Comparison of ENCODE assay signal across 8 cellular contexts in the genomic region with DNA sequence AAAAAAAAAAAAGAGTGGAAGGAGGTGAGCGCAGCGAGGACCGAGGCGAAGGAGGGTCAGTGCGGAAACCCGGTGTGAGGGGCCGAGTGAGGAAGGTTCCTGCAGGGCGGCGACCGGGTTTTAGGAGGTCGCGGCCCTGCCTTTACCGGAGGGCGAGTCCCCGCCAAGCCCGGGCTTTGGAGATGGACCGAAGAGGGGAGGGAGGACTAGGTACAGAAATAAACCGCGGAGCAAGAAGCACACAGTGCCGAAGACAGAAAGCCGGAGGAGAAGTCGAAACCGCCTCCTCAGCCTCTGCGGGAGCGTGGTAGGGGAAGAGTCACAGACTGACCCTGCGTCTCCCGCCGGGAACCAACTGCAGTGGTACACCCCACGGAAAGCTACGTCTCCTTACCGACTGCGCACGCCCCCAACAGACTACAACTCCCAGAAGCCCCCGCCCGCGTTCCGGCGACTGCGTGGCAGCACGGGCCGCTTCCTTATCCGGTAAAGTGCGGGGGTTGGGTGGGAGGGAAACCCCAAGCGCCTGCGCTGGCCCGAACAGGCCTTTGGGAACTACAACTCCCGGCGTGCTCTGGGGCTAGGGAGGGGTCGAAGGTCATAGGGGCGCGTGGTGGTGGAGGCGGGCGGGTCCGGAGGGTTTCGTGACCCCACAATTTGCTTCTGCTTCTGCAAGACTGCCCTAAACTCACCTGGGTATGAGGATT. TPM values are rescaled to one million over a fixed set of nuclear protein-coding genes. Genes with fewer than 3 reads are reported as not detected.
DNase-seq lines count a peak whose midpoint lies in the region; ATAC-seq and TF ChIP-seq lines count a peak whose summit lies in the region.

A gene (minus strand): TSS at position 365 of the 707 bp plus-strand sequence. CDS start 380 bp downstream, outside the sequence.

- TF ChIP-seq CTCF in psoas muscle (IDR thresholded peaks at IDR 0.05) = no peak

- H3K4me1 ChIP-seq in right cardiac atrium (ENCODE audit: control insufficient read depth, insufficient read depth, low read length) (peaks cover 3% of the 10 kb centered on the region), psoas muscle (peaks cover 4% of the 10 kb centered on the region), urinary bladder (ENCODE audit: insufficient read depth) (peaks cover 2% of the 10 kb centered on the region)

- H3K27me3 ChIP-seq in right cardiac atrium (ENCODE audit: control insufficient read depth, insufficient read depth) (no peaks in the 10 kb centered on the region), psoas muscle (ENCODE audit: insufficient read depth in 3 of 3, low read length in 2 of 3) (no peaks in the 10 kb centered on the region)

- peaks cover 0 to 28% of the 10 kb centered on the region in 2 donors for H3K36me3 ChIP-seq in psoas muscle (ENCODE audit: insufficient read depth in 1 of 2, low read depth in 1 of 2)
- no peaks in the 10 kb centered on the region for H3K36me3 ChIP-seq in urinary bladder (ENCODE audit: insufficient read depth)

- under 1% methylated on average over 55 of the region's 55 CpGs for WGBS in right cardiac atrium
- WGBS in psoas muscle, 3 donors = 0 to 1% (median 0%) methylated on average over 48 to 55 of the region's 55 CpGs
- under 1% methylated on average over 55 of the region's 55 CpGs for WGBS in urinary bladder

- no peaks in the 10 kb centered on the region for H3K9me3 ChIP-seq in right cardiac atrium (ENCODE audit: control insufficient read depth, low read length)
- H3K9me3 ChIP-seq in psoas muscle = no peaks in the 10 kb centered on the region

- ATAC-seq in GM18505 (IDR thresholded peaks at IDR 0.05; ENCODE audit: unreplicated experiment) (peak; percentile 97), HG02970 (IDR thresholded peaks at IDR 0.05; ENCODE audit: low FRiP score, unreplicated experiment) (peak; percentile 98), right cardiac atrium (peak; percentile 100), psoas muscle (peak; percentile 99 to 100 (median 100))

- intact Hi-C loops in right cardiac atrium (cut with DNase I) = no loop called here
- intact Hi-C loops in psoas muscle (cut with DNase I) = loop anchor here (5.0 to 10.0 kb wide), 2 partner anchors 360 to 428 kb away; a partner anchor contains a TSS

- H3K27ac ChIP-seq in right cardiac atrium (ENCODE audit: low read length) (peak within 1 kb of the TSS; percentile 75), psoas muscle (peak within 1 kb of the TSS; percentile 78), urinary bladder (ENCODE audit: low read depth) (peak within 1 kb of the TSS; percentile 78)

- H3K4me3 ChIP-seq in right cardiac atrium (ENCODE audit: low read length) = peak within 1 kb of the TSS; percentile 69
- peak within 1 kb of the TSS; percentile 85 for H3K4me3 ChIP-seq in psoas muscle
- peak within 1 kb of the TSS; percentile 92 for H3K4me3 ChIP-seq in urinary bladder (ENCODE audit: low read depth, low read length)

- DNase-seq in NCI-H187 treated with DMSO at 0.1 percent for 48 hours (lab: John Stamatoyannopoulos, UW) (peak; percentile 94), T-helper 2 cell (peak; percentile 90 to 98 (median 93)), anterior cingulate cortex (lab: John Stamatoyannopoulos, UW) (peak; percentile 61 to 99 (median 96)), right cardiac atrium (peak; percentile 99), psoas muscle (peak; percentile 98)

- peak; percentile 94 for TF ChIP-seq POLR2A in GM18505 (IDR thresholded peaks at IDR 0.05; ENCODE audit: borderline replicate concordance, extremely low read depth, insufficient read depth, insufficient read length)

RNA-seq across cellular contexts. Expression of the gene that starts here (rescaled TPM):
- total RNA-seq in right cardiac atrium = 1 to 10 TPM; 6.2 to 8.8 (median 6.9) TPM
- 3.1 TPM for polyA plus RNA-seq in right cardiac atrium
- 1 to 10 TPM; 4.4 to 6.0 (median 5.4) TPM for total RNA-seq in psoas muscle
- polyA plus RNA-seq in psoas muscle = 1 to 10 TPM; 3.1 to 4.9 (median 3.2) TPM
- 24.4 TPM for total RNA-seq in urinary bladder
- polyA plus RNA-seq in urinary bladder = 4.9 TPM

Comparison
In these comparisons a context has a peak if more than half of its experiments do, and no peak if none do; other contexts are left out.
1. Peak in every context shown above with its lines: DNase-seq, ATAC-seq, H3K4me3 ChIP-seq and H3K27ac ChIP-seq.
2. intact Hi-C loops: an anchor here in psoas muscle (5.0 to 10.0 kb wide); none called in right cardiac atrium.